ENCODE assay signal across 15 cellular contexts in genomic region chr20:40090236-40090635, GRCh38.
"Had no signal": no experiment of that assay in that cellular context is flagged by ENCODE, and none has a peak within 500 bp of the region (broad histone marks: within the 10 kb centered on the region; RNA-seq: fewer than 3 reads in every experiment).

No MANE protein-coding gene starts in this region.

- ATAC-seq: body of pancreas; effector memory CD8-positive, alpha-beta T cell; natural killer cell treated with Interleukin-12 subunit alpha and Interleukin-12 subunit beta and Interleukin-15 and Interleukin-18, amount 100 ng/mL, for 72 hours; sciatic nerve had no signal

- H3K4me3 ChIP-seq: adrenal gland, body of pancreas, suprapubic skin, upper lobe of left lung had no signal

- H3K9me3 ChIP-seq: adrenal gland, body of pancreas, suprapubic skin had no signal

- H3K27me3 ChIP-seq: adrenal gland, body of pancreas, suprapubic skin, upper lobe of left lung had no signal

- H3K27ac ChIP-seq: adrenal gland, body of pancreas, suprapubic skin, upper lobe of left lung had no signal

- DNase-seq: activated CD4-positive, alpha-beta T cell treated with anti-CD3 and anti-CD28 coated beads, Interleukin-2, amount 50 U/mL, for 1 hour; activated CD4-positive, CD25-positive, alpha-beta regulatory T cell; activated naive CD4-positive, alpha-beta T cell treated with anti-CD3 and anti-CD28 coated beads, Interleukin-2, amount 50 U/mL, for 16 hours; adrenal gland; body of pancreas; effector memory CD8-positive, alpha-beta T cell; immature natural killer cell; nucleus accumbens; stimulated activated CD4-positive, alpha-beta T cell treated with anti-CD3 and anti-CD28 coated beads, Interleukin-2, amount 100 ng/mL, for 24 hours; stimulated activated naive CD4-positive, alpha-beta T cell; T-helper 2 cell; upper lobe of left lung had no signal

- H3K36me3 ChIP-seq: adrenal gland, suprapubic skin, upper lobe of left lung had no signal

- H3K4me1 ChIP-seq: adrenal gland, body of pancreas, suprapubic skin, upper lobe of left lung had no signal
